In the genomic region with DNA sequence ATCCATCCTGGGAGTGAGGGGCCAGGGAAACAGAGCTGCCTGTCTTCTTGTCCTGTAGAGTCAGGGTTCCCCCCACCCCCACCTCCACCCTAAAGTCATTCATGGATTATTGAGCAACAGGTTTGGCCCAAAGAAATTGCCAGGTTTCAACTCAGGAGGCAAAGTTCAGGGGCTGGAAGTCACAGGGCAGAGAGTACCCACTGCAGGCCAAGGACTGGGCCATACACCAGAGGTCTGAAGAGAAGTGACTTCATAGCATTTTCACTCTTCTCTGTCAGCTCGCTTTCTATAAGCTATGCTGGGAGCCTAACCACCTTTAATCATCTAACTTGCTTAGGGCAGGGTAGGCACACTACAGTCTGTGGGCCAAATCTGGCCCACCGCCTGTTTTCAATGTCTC, we compare ENCODE assay signal across 26 cellular contexts.
"Had no signal": no experiment of that assay in that cellular context is flagged by ENCODE, and none has a peak within 500 bp of the region (broad histone marks: within the 10 kb centered on the region; RNA-seq: fewer than 3 reads in every experiment).

No MANE protein-coding gene starts in this region.

- H3K27me3 Mint-ChIP-seq: naive thymus-derived CD8-positive, alpha-beta T cell; stimulated activated naive CD8-positive, alpha-beta T cell treated with anti-CD3 and anti-CD28 coated beads, Interleukin-15, amount 100 ng/mL, for 72 hours had no signal

- H3K36me3 ChIP-seq: neutrophil, suprapubic skin, transverse colon had no signal

- H3K4me1 ChIP-seq: foreskin keratinocyte, parathyroid adenoma, upper lobe of right lung had no signal

- H3K27ac ChIP-seq: epithelial cell of prostate, foreskin keratinocyte, heart left ventricle, hepatocyte, left ventricle myocardium inferior, lower lobe of right lung, neutrophil, parathyroid adenoma, suprapubic skin, upper lobe of right lung had no signal

- DNase-seq: cerebellar nuclear complex; effector CD8-positive, alpha-beta T cell; foreskin keratinocyte; heart left ventricle; left cardiac atrium; left ventricle myocardium inferior; lower lobe of right lung; naive thymus-derived CD8-positive, alpha-beta T cell; stimulated activated CD4-positive, alpha-beta T cell treated with anti-CD3 and anti-CD28 coated beads, Interleukin-12 subunit alpha, Interleukin-12 subunit beta, amount 100 ng/mL, for 4 hours; stimulated activated CD4-positive, alpha-beta T cell treated with anti-CD3 and anti-CD28 coated beads, Interleukin-1b, Interleukin-23, amount 100 ng/mL, for 48 hours; stimulated activated CD4-positive, alpha-beta T cell treated with anti-CD3 and anti-CD28 coated beads, Interleukin-4, amount 100 ng/mL, for 1 hour; stimulated activated naive CD4-positive, alpha-beta T cell; stimulated activated naive CD8-positive, alpha-beta T cell treated with anti-CD3 and anti-CD28 coated beads, Interleukin-15, amount 100 ng/mL, for 72 hours; transverse colon; upper lobe of right lung had no signal

- H3K27me3 ChIP-seq: gastroesophageal sphincter, heart left ventricle, hepatocyte, neutrophil, suprapubic skin, transverse colon, upper lobe of right lung had no signal

- H3K9me3 ChIP-seq: lower lobe of right lung, neutrophil, suprapubic skin, transverse colon, upper lobe of right lung had no signal

- H3K27ac Mint-ChIP-seq: endodermal cell; progenitor cell of endocrine pancreas; stimulated activated naive CD8-positive, alpha-beta T cell treated with anti-CD3 and anti-CD28 coated beads, Interleukin-15, amount 100 ng/mL, for 72 hours had no signal

- ATAC-seq: esophagus mucosa; foreskin keratinocyte; gastroesophageal sphincter; heart left ventricle; left cardiac atrium; lower lobe of right lung; naive thymus-derived CD8-positive, alpha-beta T cell; sciatic nerve; stimulated activated naive CD8-positive, alpha-beta T cell treated with anti-CD3 and anti-CD28 coated beads, Interleukin-15, amount 100 ng/mL, for 72 hours; upper lobe of right lung had no signal

- H3K4me3 ChIP-seq: gastroesophageal sphincter, heart left ventricle, hepatocyte, left ventricle myocardium inferior, lower lobe of right lung, smooth muscle cell, suprapubic skin, transverse colon, upper lobe of right lung had no signal

- H3K4me3 Mint-ChIP-seq: endodermal cell had no signal
